ENCODE assay signal across 10 cellular contexts in genomic region chr5:137954131-137954879, GRCh38.
DNase-seq lines count a peak whose midpoint lies in the region; ATAC-seq and TF ChIP-seq lines count a peak whose summit lies in the region.
"Had no signal": no experiment of that assay in that cellular context is flagged by ENCODE, and none has a peak within 500 bp of the region (broad histone marks: within the 10 kb centered on the region; RNA-seq: fewer than 3 reads in every experiment).

No MANE protein-coding gene starts in this region.

- H3K4me3 Mint-ChIP-seq in activated naive CD8-positive, alpha-beta T cell treated with anti-CD3 and anti-CD28 coated beads, Interleukin-2, amount 50 U/mL, for 24 hours: no peak overlapping the region
- H3K4me3 Mint-ChIP-seq in activated naive CD8-positive, alpha-beta T cell treated with anti-CD3 and anti-CD28 coated beads for 36 hours: no peak overlapping the region
- H3K4me3 Mint-ChIP-seq in chondrocyte (ENCODE audit: unreplicated experiment): peak overlapping the region; percentile 52
- H3K4me3 Mint-ChIP-seq: neural progenitor cell had no signal

- no peak for DNase-seq in activated naive CD8-positive, alpha-beta T cell treated with anti-CD3 and anti-CD28 coated beads, Interleukin-2, amount 50 U/mL, for 24 hours
- DNase-seq in activated naive CD8-positive, alpha-beta T cell treated with anti-CD3 and anti-CD28 coated beads for 36 hours: no peak
- DNase-seq in chondrocyte (ENCODE audit: low spot score) (no peak), left colon (peak in 1 of 2 donors; percentile 25), vagina (ENCODE audit: extremely low spot score in 2 of 2) (no peak), HuH-7.5 (ENCODE audit: low spot score) (no peak), GM19238 (ENCODE audit: insufficient read length, low spot score) (no peak)

- peak overlapping the region; percentile 73 for H3K27ac ChIP-seq in vagina
- H3K27ac ChIP-seq: BLaER1 treated with 17β-estradiol and CSF1 and Interleukin-3, amounts not matched to agents 10 nM and 100 nM; neural progenitor cell had no signal

- H3K27me3 Mint-ChIP-seq in activated naive CD8-positive, alpha-beta T cell treated with anti-CD3 and anti-CD28 coated beads, Interleukin-2, amount 50 U/mL, for 24 hours: no peaks in the 10 kb centered on the region
- H3K27me3 Mint-ChIP-seq in activated naive CD8-positive, alpha-beta T cell treated with anti-CD3 and anti-CD28 coated beads for 36 hours: no peaks in the 10 kb centered on the region
- no peaks in the 10 kb centered on the region for H3K27me3 Mint-ChIP-seq in chondrocyte (ENCODE audit: low read depth)

- no peak overlapping the region for H3K4me3 ChIP-seq in vagina
- H3K4me3 ChIP-seq: BLaER1 treated with 17β-estradiol and CSF1 and Interleukin-3, amounts not matched to agents 10 nM and 100 nM; neural progenitor cell had no signal

- H3K36me3 Mint-ChIP-seq in activated naive CD8-positive, alpha-beta T cell treated with anti-CD3 and anti-CD28 coated beads, Interleukin-2, amount 50 U/mL, for 24 hours (ENCODE audit: low read depth): peaks cover 31% of the 10 kb centered on the region
- peaks cover 18% of the 10 kb centered on the region for H3K36me3 Mint-ChIP-seq in activated naive CD8-positive, alpha-beta T cell treated with anti-CD3 and anti-CD28 coated beads for 36 hours
- peaks cover 23% of the 10 kb centered on the region for H3K36me3 Mint-ChIP-seq in chondrocyte (ENCODE audit: low read depth)

- ATAC-seq in activated naive CD8-positive, alpha-beta T cell treated with anti-CD3 and anti-CD28 coated beads, Interleukin-2, amount 50 U/mL, for 24 hours: no peak
- peak; percentile 65 for ATAC-seq in left colon
- ATAC-seq in GM21786 (IDR thresholded peaks at IDR 0.05; ENCODE audit: unreplicated experiment): no peak

- H3K36me3 ChIP-seq in vagina: peaks cover 0 to 26% of the 10 kb centered on the region in 2 donors

- H3K9me3 Mint-ChIP-seq in activated naive CD8-positive, alpha-beta T cell treated with anti-CD3 and anti-CD28 coated beads, Interleukin-2, amount 50 U/mL, for 24 hours: no peaks in the 10 kb centered on the region
- H3K9me3 Mint-ChIP-seq in activated naive CD8-positive, alpha-beta T cell treated with anti-CD3 and anti-CD28 coated beads for 36 hours: no peaks in the 10 kb centered on the region
- H3K9me3 Mint-ChIP-seq in chondrocyte (ENCODE audit: low read depth): no peaks in the 10 kb centered on the region
- H3K9me3 Mint-ChIP-seq: neural progenitor cell had no signal

- intact Hi-C loops in left colon (cut with DNase I, micrococcal nuclease) (no loop called here), vagina (cut with DNase I) (no loop called here)

- H3K4me1 Mint-ChIP-seq in activated naive CD8-positive, alpha-beta T cell treated with anti-CD3 and anti-CD28 coated beads, Interleukin-2, amount 50 U/mL, for 24 hours: no peaks in the 10 kb centered on the region
- H3K4me1 Mint-ChIP-seq in activated naive CD8-positive, alpha-beta T cell treated with anti-CD3 and anti-CD28 coated beads for 36 hours: peaks cover 3% of the 10 kb centered on the region
- peaks cover 29% of the 10 kb centered on the region for H3K4me1 Mint-ChIP-seq in chondrocyte (ENCODE audit: low read depth)
- H3K4me1 Mint-ChIP-seq: neural progenitor cell had no signal

- peaks cover 18% of the 10 kb centered on the region for H3K4me1 ChIP-seq in vagina
- H3K4me1 ChIP-seq: BLaER1 treated with 17β-estradiol and CSF1 and Interleukin-3, amounts not matched to agents 10 nM and 100 nM; neural progenitor cell had no signal

- no peak for TF ChIP-seq CTCF in chondrocyte (IDR thresholded peaks at IDR 0.05)
- TF ChIP-seq CTCF in vagina (IDR thresholded peaks at IDR 0.05): no peak

- H3K9me3 ChIP-seq in vagina: no peaks in the 10 kb centered on the region
- H3K9me3 ChIP-seq: BLaER1 treated with 17β-estradiol and CSF1 and Interleukin-3, amounts not matched to agents 10 nM and 100 nM had no signal

- TF ChIP-seq POLR2A in vagina (IDR thresholded peaks at IDR 0.05): no peak

- H3K27ac Mint-ChIP-seq in activated naive CD8-positive, alpha-beta T cell treated with anti-CD3 and anti-CD28 coated beads, Interleukin-2, amount 50 U/mL, for 24 hours: peak overlapping the region; percentile 42
- H3K27ac Mint-ChIP-seq in activated naive CD8-positive, alpha-beta T cell treated with anti-CD3 and anti-CD28 coated beads for 36 hours: no peak overlapping the region
- H3K27ac Mint-ChIP-seq in chondrocyte (ENCODE audit: unreplicated experiment): peak overlapping the region; percentile 82
- H3K27ac Mint-ChIP-seq: neural progenitor cell had no signal

- H3K27me3 ChIP-seq in vagina: no peaks in the 10 kb centered on the region
- H3K27me3 ChIP-seq: BLaER1 treated with 17β-estradiol and CSF1 and Interleukin-3, amounts not matched to agents 10 nM and 100 nM; neural progenitor cell had no signal
